Comparison of ENCODE assay signal across 8 cellular contexts in genomic region chr21:42514883-42515228, GRCh38. TPM values are rescaled to one million over a fixed set of nuclear protein-coding genes. Genes with fewer than 3 reads are reported as not detected.
DNase-seq lines count a peak whose midpoint lies in the region; ATAC-seq and TF ChIP-seq lines count a peak whose summit lies in the region.

No MANE protein-coding gene starts in this region.

- peaks cover 20 to 34% of the 10 kb centered on the region in 2 donors for H3K4me1 Mint-ChIP-seq in natural killer cell

- peak overlapping the region; percentile 89 for H3K9ac ChIP-seq in Karpas-422 (ENCODE audit: low read length)

- H3K4me2 ChIP-seq in Karpas-422 (ENCODE audit: low read depth, low read length, poor library complexity, severe bottlenecking) = peak overlapping the region; percentile 85

- H3K27me3 ChIP-seq in Karpas-422 (ENCODE audit: low read length) (no peaks in the 10 kb centered on the region), dorsolateral prefrontal cortex (no peaks in the 10 kb centered on the region)

- peaks cover 10% of the 10 kb centered on the region; the same call in 1 of the 2 replicates for H3K79me2 ChIP-seq in Karpas-422 (ENCODE audit: low read length)

- H3K9me3 Mint-ChIP-seq in natural killer cell = no peaks in the 10 kb centered on the region

- H3K36me3 Mint-ChIP-seq in natural killer cell = no peaks in the 10 kb centered on the region

- H3K27ac Mint-ChIP-seq in natural killer cell = peak overlapping the region; percentile 36 to 81

- no peaks in the 10 kb centered on the region for H4K20me1 ChIP-seq in Karpas-422 (ENCODE audit: insufficient read depth, low read depth, low read length)

- H3K27me3 Mint-ChIP-seq in natural killer cell (ENCODE audit: low read depth in 2 of 2) = no peaks in the 10 kb centered on the region

- TF ChIP-seq CTCF in C4-2B (conservative IDR thresholded peaks at IDR 0.05) (no peak), dorsolateral prefrontal cortex (IDR thresholded peaks at IDR 0.05 in 54 of 56, conservative IDR thresholded peaks at IDR 0.05 in 2 of 56; ENCODE audit: low read depth in 1 of 56, partially characterized antibody in 56 of 56) (no peak), natural killer cell (IDR thresholded peaks at IDR 0.05) (no peak)

- DNase-seq in Karpas-422 (no peak), dorsolateral prefrontal cortex (no peak), natural killer cell (no peak), posterior vena cava (ENCODE audit: low spot score) (no peak)
- DNase-seq in effector CD8-positive, alpha-beta T cell (lab: John Stamatoyannopoulos, UW) = no peak

- intact Hi-C loops in dorsolateral prefrontal cortex (cut with DNase I) (no loop called here), natural killer cell (cut with micrococcal nuclease) (loop anchor here (1.0 to 5.0 kb wide), 2 partner anchors 9 to 48 kb away; no protein-coding TSS in a partner anchor), posterior vena cava (cut with DNase I) (no loop called here)

- no peaks in the 10 kb centered on the region for H3K9me2 ChIP-seq in Karpas-422 (replicated peaks; ENCODE audit: insufficient read depth, low read length)

- H3K4me3 Mint-ChIP-seq in natural killer cell = peak overlapping the region; percentile 82

- H3K36me3 ChIP-seq in Karpas-422 (ENCODE audit: insufficient read depth, low read length) = peaks cover 2% of the 10 kb centered on the region; the same call in 1 of the 2 replicates

- peaks cover 36% of the 10 kb centered on the region for H3K4me1 ChIP-seq in Karpas-422 (ENCODE audit: low read length)

- H3K4me3 ChIP-seq in Karpas-422 (ENCODE audit: low read length) (peak overlapping the region; percentile 88), dorsolateral prefrontal cortex (peak overlapping the region; percentile 56 to 90 (median 76))

- ATAC-seq in natural killer cell = no peak
- no peak for ATAC-seq in GM18517 (IDR thresholded peaks at IDR 0.05; ENCODE audit: unreplicated experiment)
- no peak for ATAC-seq in GM19324 (IDR thresholded peaks at IDR 0.05; ENCODE audit: low FRiP score, unreplicated experiment)

- no peaks in the 10 kb centered on the region for H3K9me3 ChIP-seq in Karpas-422 (ENCODE audit: low read length)

- H2AFZ ChIP-seq in Karpas-422 (ENCODE audit: low read length) = no peak overlapping the region

- H3K27ac ChIP-seq in C4-2B (peak overlapping the region; percentile 62), Karpas-422 (ENCODE audit: low read length) (peak overlapping the region; percentile 74), dorsolateral prefrontal cortex (peak overlapping the region in 27 of 59 donors; percentile 26 to 90 (median 80))

RNA-seq across cellular contexts. Expression of gene SLC37A1, which starts 1.2 kb away (rescaled TPM):
- 47.1 and 51.4 TPM in 2 replicates for total RNA-seq in Karpas-422 (2014; rRNA removed; shearing (Covaris generic); ENCODE audit: low replicate concordance)
- 10 to 100 TPM in 109 of 120 experiments, 1 to 10 TPM in 11; 6.5 to 24.8 (median 15.3) TPM for total RNA-seq in dorsolateral prefrontal cortex
- total RNA-seq in natural killer cell = 10 to 100 TPM; 24.8 to 25.8 (median 25.3) TPM
- total RNA-seq in posterior vena cava = 1 to 10 TPM; 5.2 to 6.0 TPM

RNA-seq across cellular contexts. Expression of gene RSPH1, which starts 18.8 kb away (rescaled TPM):
- total RNA-seq in Karpas-422 (2014; rRNA removed; shearing (Covaris generic); ENCODE audit: low replicate concordance) = 0.26 and 0.54 TPM in 2 replicates
- total RNA-seq in dorsolateral prefrontal cortex = 10 to 100 TPM in 14 of 120 experiments, 1 to 10 TPM in 106; 3.5 to 12.9 (median 7.5) TPM
- under 1 TPM in 1 of 3 donors, not detected in 2; 0.16 TPM for total RNA-seq in natural killer cell
- under 1 TPM in 1 of 2 donors, not detected in 1; 0.19 TPM for total RNA-seq in posterior vena cava
